Comparison of ENCODE assay signal across 35 cellular contexts in genomic region chr2:128807317-128807716, GRCh38.
"Had no signal": no experiment of that assay in that cellular context is flagged by ENCODE, and none has a peak within 500 bp of the region (broad histone marks: within the 10 kb centered on the region; RNA-seq: fewer than 3 reads in every experiment).

No MANE protein-coding gene starts in this region.

- H3K36me3 ChIP-seq: MG63 had no signal

- DNase-seq: Kasumi-1, MG63, MM.1S, MV-4-11, NCI-H1048, NCI-H1092, NCI-H1092 treated with DMSO at 0.1 percent for 48 hours, NCI-H1105, NCI-H1105 treated with DMSO at 0.1 percent for 48 hours, NCI-H1417, NCI-H1417 treated with DMSO at 0.1 percent for 48 hours, NCI-H1436, NCI-H1436 treated with DMSO at 0.1 percent for 48 hours, NCI-H146, NCI-H1694, NCI-H1694 treated with DMSO at 0.1 percent for 48 hours, NCI-H187, NCI-H187 treated with DMSO at 0.1 percent for 48 hours, NCI-H1930, NCI-H2029, NCI-H2029 treated with DMSO at 0.1 percent for 48 hours, NCI-H2081, NCI-H2081 treated with DMSO at 0.1 percent for 48 hours, NCI-H2107, NCI-H2171, NCI-H2171 treated with DMSO at 0.1 percent for 48 hours, NCI-H2227 treated with DMSO at 0.1 percent for 48 hours, NCI-H226, NCI-H345, NCI-H446, NCI-H446 treated with DMSO at 0.1 percent for 48 hours, NCI-H510A, NCI-H510A treated with DMSO at 0.1 percent for 48 hours, NCI-H524, NCI-H524 treated with DMSO at 0.1 percent for 48 hours had no signal

- H3K4me3 ChIP-seq: MG63 had no signal

- H3K27me3 ChIP-seq: MG63 had no signal
